1 cellular context compared by ENCODE assay signal in genomic region chr9:34048730-34049629, GRCh38.
TF ChIP-seq lines count a peak whose summit lies in the region.

UBAP2 (minus strand) TSS chr9:34048887; CDS start chr9:34017148, 31,739 bp downstream.

TF ChIP-seq in HepG2, 621 proteins besides CTCF, POLR2A, EP300 and RAD21 (continued from another document and continues in another):
- TF ChIP-seq HBP1 (CRISPR knock-in tag; IDR thresholded peaks at IDR 0.05; ENCODE audit: low read depth) (no peak; the same call in none of the 2 replicates), ZBTB20 (CRISPR knock-in tag; IDR thresholded peaks at IDR 0.05; ENCODE audit: borderline replicate concordance, low read depth) (peak; percentile 85; the same call in 1 of the 2 replicates), BORCS8-MEF2B (CRISPR knock-in tag; IDR thresholded peaks at IDR 0.05) (peak; percentile 95; the same call in 1 of the 2 replicates), TCF7 (IDR thresholded peaks at IDR 0.05; ENCODE audit: low read depth) (no peak), ZNF576 (CRISPR knock-in tag; IDR thresholded peaks at IDR 0.05) (no peak), GFI1 (CRISPR knock-in tag; IDR thresholded peaks at IDR 0.05; ENCODE audit: borderline replicate concordance) (peak; percentile 52; the same call in 1 of the 2 replicates), PITX1 (CRISPR knock-in tag; IDR thresholded peaks at IDR 0.05) (no peak; the same call in 1 of the 2 replicates), YEATS4 (CRISPR knock-in tag; IDR thresholded peaks at IDR 0.05; ENCODE audit: borderline replicate concordance) (peak; percentile 84), ZBTB38 (CRISPR knock-in tag; IDR thresholded peaks at IDR 0.05) (peak; percentile 70; the same call in 1 of the 2 replicates), ZC3H4 (CRISPR knock-in tag; IDR thresholded peaks at IDR 0.05; ENCODE audit: borderline replicate concordance) (no peak), ZNF564 (CRISPR knock-in tag; IDR thresholded peaks at IDR 0.05) (peak; percentile 31; the same call in 1 of the 2 replicates), TCF12 (IDR thresholded peaks at IDR 0.05) (no peak), TCF12 (CRISPR knock-in tag; IDR thresholded peaks at IDR 0.05) (peak; percentile 63), KDM5A (IDR thresholded peaks at IDR 0.05; ENCODE audit: borderline replicate concordance, low read length) (peak; percentile 96), MNT (IDR thresholded peaks at IDR 0.05) (peak; percentile 62), ZNF136 (CRISPR knock-in tag; IDR thresholded peaks at IDR 0.05; ENCODE audit: low read depth) (peak; percentile 53; the same call in 1 of the 2 replicates), ZNF605 (CRISPR knock-in tag; IDR thresholded peaks at IDR 0.05) (peak; percentile 95), ZNF275 (CRISPR knock-in tag; IDR thresholded peaks at IDR 0.05; ENCODE audit: borderline replicate concordance) (peak; percentile 77; the same call in 1 of the 2 replicates), MZF1 (CRISPR knock-in tag; IDR thresholded peaks at IDR 0.05; ENCODE audit: borderline replicate concordance) (no peak), PHF20 (CRISPR knock-in tag; IDR thresholded peaks at IDR 0.05) (peak; percentile 95), YY1 (IDR thresholded peaks at IDR 0.05; ENCODE audit: insufficient read depth, insufficient replicate concordance, low read depth, low read length) (peak; percentile 86), ZNF816 (CRISPR knock-in tag; IDR thresholded peaks at IDR 0.05; ENCODE audit: borderline replicate concordance) (0 out of 2 replicates have a peak, but pooled peaks have one; percentile 38), ZNF121 (CRISPR knock-in tag; IDR thresholded peaks at IDR 0.05) (0 out of 2 replicates have a peak, but pooled peaks have one; percentile 26), CREB1 (IDR thresholded peaks at IDR 0.05) (peak; percentile 97), CREB1 (CRISPR knock-in tag; IDR thresholded peaks at IDR 0.05) (peak; percentile 99), THAP7 (CRISPR knock-in tag; IDR thresholded peaks at IDR 0.05) (no peak), ZKSCAN1 (IDR thresholded peaks at IDR 0.05; ENCODE audit: low read length) (no peak; the same call in 1 of the 2 replicates), RELA (CRISPR knock-in tag; IDR thresholded peaks at IDR 0.05) (no peak), ARID2 (CRISPR knock-in tag; IDR thresholded peaks at IDR 0.05; ENCODE audit: borderline replicate concordance) (0 out of 2 replicates have a peak, but pooled peaks have one; percentile 17), ZNF12 (CRISPR knock-in tag; IDR thresholded peaks at IDR 0.05) (no peak), HDAC1 (CRISPR knock-in tag; IDR thresholded peaks at IDR 0.05) (peak; percentile 62), ZNF501 (CRISPR knock-in tag; IDR thresholded peaks at IDR 0.05) (peak; percentile 80), ZFX (CRISPR knock-in tag; IDR thresholded peaks at IDR 0.05; ENCODE audit: low read depth) (peak; percentile 93), SIN3B (IDR thresholded peaks at IDR 0.05; ENCODE audit: low read length) (peak; percentile 3), MYC (CRISPR knock-in tag; IDR thresholded peaks at IDR 0.05; ENCODE audit: borderline replicate concordance) (peak; percentile 95), HMG20B (CRISPR knock-in tag; conservative IDR thresholded peaks at IDR 0.05) (0 out of 2 replicates have a peak, but pooled peaks have one; percentile 38), KDM3A (CRISPR knock-in tag; IDR thresholded peaks at IDR 0.05; ENCODE audit: low read depth) (0 out of 2 replicates have a peak, but pooled peaks have one; percentile 29), ZBTB33 (CRISPR knock-in tag; IDR thresholded peaks at IDR 0.05) (peak; percentile 17; the same call in 1 of the 2 replicates), ARID4A (CRISPR knock-in tag; IDR thresholded peaks at IDR 0.05; ENCODE audit: borderline replicate concordance) (peak; percentile 87), HNRNPH1 (optimal IDR thresholded peaks at IDR 0.05; ENCODE audit: low read depth, low read length) (no peak), GABPA (IDR thresholded peaks at IDR 0.05; ENCODE audit: low read depth, low read length) (no peak), GABPA (CRISPR knock-in tag; IDR thresholded peaks at IDR 0.05; ENCODE audit: low read depth) (peak; percentile 78), SOX5 (CRISPR knock-in tag; IDR thresholded peaks at IDR 0.05; ENCODE audit: borderline replicate concordance) (no peak; the same call in 1 of the 2 replicates), NR2F2 (IDR thresholded peaks at IDR 0.05; ENCODE audit: borderline replicate concordance, low read depth) (peak; percentile 15; the same call in 1 of the 2 replicates), MIXL1 (CRISPR knock-in tag; IDR thresholded peaks at IDR 0.05) (peak; percentile 49; the same call in 1 of the 2 replicates), NPAS2 (CRISPR knock-in tag; IDR thresholded peaks at IDR 0.05; ENCODE audit: borderline replicate concordance) (no peak), TOPORS (CRISPR knock-in tag; IDR thresholded peaks at IDR 0.05) (peak; percentile 83), ZNF644 (CRISPR knock-in tag; IDR thresholded peaks at IDR 0.05; ENCODE audit: low read depth) (no peak), ZNF207 (IDR thresholded peaks at IDR 0.05; ENCODE audit: borderline replicate concordance) (0 out of 2 replicates have a peak, but pooled peaks have one; percentile 22), HIVEP1 (CRISPR knock-in tag; IDR thresholded peaks at IDR 0.05) (peak; percentile 89), ATF1 (CRISPR knock-in tag; IDR thresholded peaks at IDR 0.05) (peak; percentile 98), FOXO1 (CRISPR knock-in tag; IDR thresholded peaks at IDR 0.05) (peak; percentile 57), RARA (CRISPR knock-in tag; IDR thresholded peaks at IDR 0.05) (0 out of 2 replicates have a peak, but pooled peaks have one; percentile 16), ZNF558 (CRISPR knock-in tag; IDR thresholded peaks at IDR 0.05; ENCODE audit: borderline replicate concordance) (no peak; the same call in 1 of the 2 replicates), RNF2 (conservative IDR thresholded peaks at IDR 0.05; ENCODE audit: low read depth) (0 out of 2 replicates have a peak, but pooled peaks have one; percentile 83), ZNF30 (CRISPR knock-in tag; IDR thresholded peaks at IDR 0.05) (0 out of 2 replicates have a peak, but pooled peaks have one; percentile 71), ZNF572 (CRISPR knock-in tag; IDR thresholded peaks at IDR 0.05) (0 out of 2 replicates have a peak, but pooled peaks have one; percentile 47), ZNF280B (CRISPR knock-in tag; IDR thresholded peaks at IDR 0.05; ENCODE audit: borderline replicate concordance) (peak; percentile 91), GTF3A (CRISPR knock-in tag; conservative IDR thresholded peaks at IDR 0.05) (0 out of 2 replicates have a peak, but pooled peaks have one; percentile 77), ZMYM2 (CRISPR knock-in tag; IDR thresholded peaks at IDR 0.05) (no peak; the same call in 1 of the 2 replicates), ZNF101 (CRISPR knock-in tag; IDR thresholded peaks at IDR 0.05; ENCODE audit: borderline replicate concordance, low read depth) (no peak; the same call in 1 of the 2 replicates), DMAP1 (CRISPR knock-in tag; IDR thresholded peaks at IDR 0.05) (peak; percentile 99)
